12 cellular contexts compared by ENCODE assay signal in the genomic region with DNA sequence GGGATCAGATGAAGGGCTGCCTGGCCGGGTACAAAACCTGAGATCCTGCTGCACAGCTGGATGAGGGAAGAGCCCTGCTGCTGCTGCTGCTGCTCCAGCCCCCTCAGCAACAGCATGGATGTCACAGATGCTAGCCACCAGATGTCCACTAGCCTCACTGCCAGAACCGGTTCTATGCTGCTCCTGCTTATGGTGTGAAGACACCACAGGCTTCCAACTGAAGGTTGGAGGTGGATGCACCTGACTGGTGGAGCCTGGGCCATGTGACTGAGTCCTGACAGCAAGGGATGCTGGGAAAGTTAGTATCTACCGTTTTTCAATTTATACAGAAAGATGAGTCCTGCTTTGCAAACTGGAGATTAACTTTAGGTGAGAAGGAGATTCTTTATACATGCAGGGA. TPM values are rescaled to one million over a fixed set of nuclear protein-coding genes. Genes with fewer than 3 reads are reported as not detected.
DNase-seq lines count a peak whose midpoint lies in the region; ATAC-seq, FAIRE-seq and TF ChIP-seq lines count a peak whose summit lies in the region.
"Had no signal": no experiment of that assay in that cellular context is flagged by ENCODE, and none has a peak within 500 bp of the region (broad histone marks: within the 10 kb centered on the region; RNA-seq: fewer than 3 reads in every experiment).

No MANE protein-coding gene starts in this region.

- 15 to 38% methylated on average over 3 of the region's 3 CpGs for WGBS in pancreas, 2 donors

- H3K27ac Mint-ChIP-seq in progenitor cell of endocrine pancreas = no peak overlapping the region
- no peak overlapping the region for H3K27ac Mint-ChIP-seq in osteocyte (ENCODE audit: unreplicated experiment)
- H3K27ac Mint-ChIP-seq: activated T-cell treated with anti-CD3 and anti-CD28 coated beads, Interleukin-2, amount 50 U/mL, for 72 hours; dendritic cell treated with granulocyte-macrophage colony-stimulating factor and Interleukin-4, amounts not matched to agents 40 ng/mL and 50 ng/mL, for 4 days had no signal

- no peaks in the 10 kb centered on the region for H3K4me1 ChIP-seq in pancreas

- H3K4me3 ChIP-seq in WERI-Rb-1 (ENCODE audit: low read depth, low read length) = no peak overlapping the region
- no peak overlapping the region for H3K4me3 ChIP-seq in pancreas

- no peaks in the 10 kb centered on the region for H3K9me3 ChIP-seq in WERI-Rb-1 (ENCODE audit: severe bottlenecking)
- H3K9me3 ChIP-seq in pancreas = no peaks in the 10 kb centered on the region

- intact Hi-C loops in pancreas (cut with DNase I) = no loop called here

- H3K36me3 Mint-ChIP-seq in progenitor cell of endocrine pancreas (ENCODE audit: insufficient read depth) (no peaks in the 10 kb centered on the region), osteocyte (ENCODE audit: unreplicated experiment) (no peaks in the 10 kb centered on the region)

- H3K36me3 ChIP-seq in WERI-Rb-1 = no peaks in the 10 kb centered on the region; the same call in 1 of the 2 replicates
- H3K36me3 ChIP-seq in pancreas = no peaks in the 10 kb centered on the region

- H3K4me3 Mint-ChIP-seq in progenitor cell of endocrine pancreas (ENCODE audit: low read depth) (no peak overlapping the region), osteocyte (ENCODE audit: unreplicated experiment) (no peak overlapping the region)
- H3K4me3 Mint-ChIP-seq: activated T-cell treated with anti-CD3 and anti-CD28 coated beads, Interleukin-2, amount 50 U/mL, for 72 hours; dendritic cell treated with granulocyte-macrophage colony-stimulating factor and Interleukin-4, amounts not matched to agents 40 ng/mL and 50 ng/mL, for 4 days had no signal

- no peak for FAIRE-seq in pancreas (lab: Jason Lieb, UNC)

- H3K27me3 ChIP-seq in WERI-Rb-1 (ENCODE audit: insufficient read depth, low read depth, severe bottlenecking) (no peaks in the 10 kb centered on the region), pancreas (no peaks in the 10 kb centered on the region)

- no peak overlapping the region for H3K27ac ChIP-seq in WERI-Rb-1
- H3K27ac ChIP-seq in pancreas = no peak overlapping the region

- TF ChIP-seq CTCF in WERI-Rb-1 (IDR thresholded peaks at IDR 0.05; ENCODE audit: low read depth, low read length) (no peak), pancreas (IDR thresholded peaks at IDR 0.05) (no peak), progenitor cell of endocrine pancreas (IDR thresholded peaks at IDR 0.05; ENCODE audit: unreplicated experiment) (no peak), osteocyte (IDR thresholded peaks at IDR 0.05) (no peak)

- H3K4me1 Mint-ChIP-seq in progenitor cell of endocrine pancreas (ENCODE audit: low read depth) (peaks cover 6% of the 10 kb centered on the region), osteocyte (ENCODE audit: unreplicated experiment) (peaks cover 18% of the 10 kb centered on the region)

- H3K9me3 Mint-ChIP-seq in progenitor cell of endocrine pancreas (ENCODE audit: low read depth) (no peaks in the 10 kb centered on the region), osteocyte (ENCODE audit: unreplicated experiment) (no peaks in the 10 kb centered on the region)
- H3K9me3 Mint-ChIP-seq: activated T-cell treated with anti-CD3 and anti-CD28 coated beads, Interleukin-2, amount 50 U/mL, for 72 hours; dendritic cell treated with granulocyte-macrophage colony-stimulating factor and Interleukin-4, amounts not matched to agents 40 ng/mL and 50 ng/mL, for 4 days had no signal

- ATAC-seq in pancreas = peak in 3 of 4 donors; percentile 17 to 79 (median 77)

- peaks cover 38% of the 10 kb centered on the region for H3K27me3 Mint-ChIP-seq in progenitor cell of endocrine pancreas
- H3K27me3 Mint-ChIP-seq in osteocyte (ENCODE audit: unreplicated experiment) = no peaks in the 10 kb centered on the region

- peak; percentile 32 for DNase-seq in NK-92 treated with Interleukin-12 subunit alpha and Interleukin-12 subunit beta, amount 100 ng/mL, for 24 hours (lab: John Stamatoyannopoulos, UW)
- DNase-seq in NK-92 (lab: John Stamatoyannopoulos, UW; ENCODE audit: unreplicated experiment) = no peak
- peak; percentile 64 for DNase-seq in NCI-H146 (lab: John Stamatoyannopoulos, UW)
- DNase-seq in WERI-Rb-1 = peak; percentile 68
- DNase-seq in pancreas = peak in 1 of 6 donors; percentile 37
- DNase-seq in progenitor cell of endocrine pancreas (ENCODE audit: low spot score, unreplicated experiment) = no peak
- DNase-seq in activated CD8-positive, alpha-beta memory T cell treated with anti-CD3 and anti-CD28 coated beads for 24 hours = no peak
- DNase-seq in osteocyte (ENCODE audit: extremely low spot score, unreplicated experiment) = no peak
- DNase-seq: activated T-cell treated with anti-CD3 and anti-CD28 coated beads, Interleukin-2, amount 50 U/mL, for 72 hours; NCI-H1105 treated with DMSO at 0.1 percent for 48 hours; stimulated activated naive CD4-positive, alpha-beta T cell had no signal

RNA-seq across cellular contexts. Expression of gene ACTG1, which starts 17.6 kb away (rescaled TPM):
- total RNA-seq in pancreas (1,000 to 10,000 TPM; 1,458 to 2,872 (median 2,024) TPM), progenitor cell of endocrine pancreas (3,227 and 3,279 TPM in 2 replicates), osteocyte (4,236 and 4,267 TPM in 2 replicates)
- polyA plus RNA-seq in pancreas = 1,000 to 10,000 TPM in 1 of 2 donors, 100 to 1,000 TPM in 1; 889 to 1,003 TPM

RNA-seq across cellular contexts. Expression of gene FSCN2, which starts 33.2 kb away (rescaled TPM):
- total RNA-seq in pancreas (10 to 100 TPM in 4 of 6 donors, 1 to 10 TPM in 2; 7.9 to 11.9 (median 10.7) TPM), progenitor cell of endocrine pancreas (4.8 and 5.3 TPM in 2 replicates), osteocyte (3.0 and 3.7 TPM in 2 replicates)
- 10 to 100 TPM in 1 of 2 donors, 1 to 10 TPM in 1; 2.5 to 15.3 TPM for polyA plus RNA-seq in pancreas

RNA-seq across cellular contexts. Expression of gene FAAP100, which starts 57.2 kb away (rescaled TPM):
- total RNA-seq in pancreas (10 to 100 TPM in 5 of 6 donors, 1 to 10 TPM in 1; 9.4 to 17.5 (median 12.2) TPM), progenitor cell of endocrine pancreas (46.5 and 47.7 TPM in 2 replicates), osteocyte (63.0 and 64.6 TPM in 2 replicates)
- 10 to 100 TPM; 40.0 to 66.0 TPM for polyA plus RNA-seq in pancreas

Comparison
In these comparisons a context has a peak if more than half of its experiments do, and no peak if none do; other contexts are left out.
1. DNase-seq: peak in NK-92 treated with Interleukin-12 subunit alpha and Interleukin-12 subunit beta, amount 100 ng/mL, for 24 hours (single experiment), NCI-H146 (single experiment) and WERI-Rb-1 (single experiment); none in NK-92 (single experiment), progenitor cell of endocrine pancreas (single experiment), activated CD8-positive, alpha-beta memory T cell treated with anti-CD3 and anti-CD28 coated beads for 24 hours (single experiment) and osteocyte (single experiment).